In genomic region chr9:92724528-92725265, GRCh38 we compare ENCODE assay signal across 12 cellular contexts. TPM values are rescaled to one million over a fixed set of nuclear protein-coding genes. Genes with fewer than 3 reads are reported as not detected.
DNase-seq lines count a peak whose midpoint lies in the region; ATAC-seq and TF ChIP-seq lines count a peak whose summit lies in the region.
"Had no signal": no experiment of that assay in that cellular context is flagged by ENCODE, and none has a peak within 500 bp of the region (broad histone marks: within the 10 kb centered on the region; RNA-seq: fewer than 3 reads in every experiment).

No MANE protein-coding gene starts in this region.

- peak overlapping the region; percentile 9; the same call in 1 of the 2 replicates for H3K9ac ChIP-seq in Karpas-422 (ENCODE audit: low read length)

- TF ChIP-seq CTCF in activated CD8-positive, alpha-beta T cell treated with anti-CD3 and anti-CD28 coated beads for 36 hours (IDR thresholded peaks at IDR 0.05) = no peak
- no peak for TF ChIP-seq CTCF in mesothelial cell of epicardium (IDR thresholded peaks at IDR 0.05; ENCODE audit: unreplicated experiment)

- peaks cover 7% of the 10 kb centered on the region for H3K4me1 Mint-ChIP-seq in activated CD8-positive, alpha-beta T cell treated with anti-CD3 and anti-CD28 coated beads for 36 hours (ENCODE audit: low read depth)
- peaks cover 25% of the 10 kb centered on the region for H3K4me1 Mint-ChIP-seq in mesothelial cell of epicardium
- peaks cover 13% of the 10 kb centered on the region for H3K4me1 Mint-ChIP-seq in activated T-helper 1 cell treated with anti-CD3 and anti-CD28 coated beads, Interleukin-12 subunit alpha, Interleukin-12 subunit beta, Interleukin-2, Interleukin-4 antibody, amounts not matched to agents 30 ng/mL and 10 ng/mL and 1 ng/mL, durations not matched to agents 14 hours and 24 hours and 36 hours (ENCODE audit: low read depth)

- peaks cover 4% of the 10 kb centered on the region; the same call in 1 of the 2 replicates for H4K20me1 ChIP-seq in Karpas-422 (ENCODE audit: insufficient read depth, low read depth, low read length)

- H3K4me3 Mint-ChIP-seq in activated CD8-positive, alpha-beta T cell treated with anti-CD3 and anti-CD28 coated beads for 36 hours = no peak overlapping the region
- H3K4me3 Mint-ChIP-seq in mesothelial cell of epicardium = no peak overlapping the region
- H3K4me3 Mint-ChIP-seq in activated T-helper 1 cell treated with anti-CD3 and anti-CD28 coated beads, Interleukin-12 subunit alpha, Interleukin-12 subunit beta, Interleukin-2, Interleukin-4 antibody, amounts not matched to agents 30 ng/mL and 10 ng/mL and 1 ng/mL, durations not matched to agents 14 hours and 24 hours and 36 hours = no peak overlapping the region

- H3K9me2 ChIP-seq in Karpas-422 (replicated peaks; ENCODE audit: insufficient read depth, low read length) = no peaks in the 10 kb centered on the region

- H3K9me3 Mint-ChIP-seq in activated CD8-positive, alpha-beta T cell treated with anti-CD3 and anti-CD28 coated beads for 36 hours = no peaks in the 10 kb centered on the region
- no peaks in the 10 kb centered on the region for H3K9me3 Mint-ChIP-seq in mesothelial cell of epicardium
- no peaks in the 10 kb centered on the region for H3K9me3 Mint-ChIP-seq in activated T-helper 1 cell treated with anti-CD3 and anti-CD28 coated beads, Interleukin-12 subunit alpha, Interleukin-12 subunit beta, Interleukin-2, Interleukin-4 antibody, amounts not matched to agents 30 ng/mL and 10 ng/mL and 1 ng/mL, durations not matched to agents 14 hours and 24 hours and 36 hours

- H3K4me3 ChIP-seq in Karpas-422 (ENCODE audit: low read length) = no peak overlapping the region
- H3K4me3 ChIP-seq: gastroesophageal sphincter, PC-9, psoas muscle, upper lobe of left lung had no signal

- no peak for ATAC-seq in activated CD8-positive, alpha-beta T cell treated with anti-CD3 and anti-CD28 coated beads for 36 hours
- ATAC-seq: gastroesophageal sphincter, psoas muscle had no signal

- H3K4me1 ChIP-seq in Karpas-422 (ENCODE audit: low read length) = peaks cover 94% of the 10 kb centered on the region

- H3K27me3 ChIP-seq in Karpas-422 (ENCODE audit: low read length) = no peaks in the 10 kb centered on the region
- H3K27me3 ChIP-seq: gastroesophageal sphincter, upper lobe of left lung had no signal

- peaks cover 24% of the 10 kb centered on the region for H3K36me3 ChIP-seq in Karpas-422 (ENCODE audit: insufficient read depth, low read length)

- H3K27ac ChIP-seq in Karpas-422 (ENCODE audit: low read length) = peak overlapping the region; percentile 88
- H3K27ac ChIP-seq: gastroesophageal sphincter, PC-9, psoas muscle had no signal

- peak overlapping the region; percentile 2 for H3K27ac Mint-ChIP-seq in activated CD8-positive, alpha-beta T cell treated with anti-CD3 and anti-CD28 coated beads for 36 hours
- peak overlapping the region; percentile 84 for H3K27ac Mint-ChIP-seq in mesothelial cell of epicardium
- H3K27ac Mint-ChIP-seq in activated T-helper 1 cell treated with anti-CD3 and anti-CD28 coated beads, Interleukin-12 subunit alpha, Interleukin-12 subunit beta, Interleukin-2, Interleukin-4 antibody, amounts not matched to agents 30 ng/mL and 10 ng/mL and 1 ng/mL, durations not matched to agents 14 hours and 24 hours and 36 hours = no peak overlapping the region

- POLR2A ChIA-PET in activated CD8-positive, alpha-beta T cell treated with anti-CD3 and anti-CD28 coated beads for 36 hours (lab: Charles Lee) = no interaction called here

- H2AFZ ChIP-seq in Karpas-422 (ENCODE audit: low read length) = no peak overlapping the region
- H2AFZ ChIP-seq: PC-9 had no signal

- CTCF ChIA-PET in activated CD8-positive, alpha-beta T cell treated with anti-CD3 and anti-CD28 coated beads for 36 hours (lab: Charles Lee) = interaction anchor here (0.9 to 2.1 kb wide), 3 partner anchors 8 to 66 kb away, joined by 3 to 6 read pairs (median 3); no protein-coding TSS in a partner anchor

- DNase-seq in COLO668 (lab: John Stamatoyannopoulos, UW; ENCODE audit: unreplicated experiment) = peak; percentile 61
- no peak for DNase-seq in Karpas-422
- DNase-seq in activated CD8-positive, alpha-beta T cell treated with anti-CD3 and anti-CD28 coated beads for 36 hours = no peak
- DNase-seq in mesothelial cell of epicardium (ENCODE audit: low spot score in 2 of 2, unreplicated experiment in 2 of 2) = no peak
- DNase-seq in OCI-M2 (lab: John Stamatoyannopoulos, UW; ENCODE audit: unreplicated experiment) = no peak
- no peak for DNase-seq in activated T-cell treated with anti-CD3 and anti-CD28 coated beads, Interleukin-2, amount 50 U/mL, for 48 hours
- no peak for DNase-seq in activated T-helper 1 cell treated with anti-CD3 and anti-CD28 coated beads, Interleukin-12 subunit alpha, Interleukin-12 subunit beta, Interleukin-2, Interleukin-4 antibody, amounts not matched to agents 30 ng/mL and 10 ng/mL and 1 ng/mL, durations not matched to agents 14 hours and 24 hours and 36 hours (ENCODE audit: low spot score)
- DNase-seq in superior temporal gyrus (ENCODE audit: extremely low spot score) = no peak
- DNase-seq: PC-9, psoas muscle had no signal

- H3K27me3 Mint-ChIP-seq in activated CD8-positive, alpha-beta T cell treated with anti-CD3 and anti-CD28 coated beads for 36 hours = no peaks in the 10 kb centered on the region
- H3K27me3 Mint-ChIP-seq in mesothelial cell of epicardium (ENCODE audit: low read depth) = no peaks in the 10 kb centered on the region
- H3K27me3 Mint-ChIP-seq in activated T-helper 1 cell treated with anti-CD3 and anti-CD28 coated beads, Interleukin-12 subunit alpha, Interleukin-12 subunit beta, Interleukin-2, Interleukin-4 antibody, amounts not matched to agents 30 ng/mL and 10 ng/mL and 1 ng/mL, durations not matched to agents 14 hours and 24 hours and 36 hours (ENCODE audit: insufficient read depth) = no peaks in the 10 kb centered on the region

- intact Hi-C loops in activated CD8-positive, alpha-beta T cell treated with anti-CD3 and anti-CD28 coated beads for 36 hours (cut with micrococcal nuclease) = no loop called here
- intact Hi-C loops in activated T-helper 1 cell treated with anti-CD3 and anti-CD28 coated beads, Interleukin-12 subunit alpha, Interleukin-12 subunit beta, Interleukin-2, Interleukin-4 antibody, amounts not matched to agents 30 ng/mL and 10 ng/mL and 1 ng/mL, durations not matched to agents 14 hours and 24 hours and 36 hours (cut with micrococcal nuclease) = no loop called here

- H3K79me2 ChIP-seq in Karpas-422 (ENCODE audit: low read length) = peaks cover 77% of the 10 kb centered on the region

- no peaks in the 10 kb centered on the region for H3K9me3 ChIP-seq in Karpas-422 (ENCODE audit: low read length)
- H3K9me3 ChIP-seq: gastroesophageal sphincter, psoas muscle, upper lobe of left lung had no signal

- H3K36me3 Mint-ChIP-seq in activated CD8-positive, alpha-beta T cell treated with anti-CD3 and anti-CD28 coated beads for 36 hours (ENCODE audit: low read depth) = peaks cover 21% of the 10 kb centered on the region
- peaks cover 11% of the 10 kb centered on the region for H3K36me3 Mint-ChIP-seq in mesothelial cell of epicardium
- peaks cover 7% of the 10 kb centered on the region for H3K36me3 Mint-ChIP-seq in activated T-helper 1 cell treated with anti-CD3 and anti-CD28 coated beads, Interleukin-12 subunit alpha, Interleukin-12 subunit beta, Interleukin-2, Interleukin-4 antibody, amounts not matched to agents 30 ng/mL and 10 ng/mL and 1 ng/mL, durations not matched to agents 14 hours and 24 hours and 36 hours (ENCODE audit: low read depth)

- peak overlapping the region; percentile 39 for H3K4me2 ChIP-seq in Karpas-422 (ENCODE audit: low read depth, low read length, poor library complexity, severe bottlenecking)
- H3K4me2 ChIP-seq: PC-9 had no signal

RNA-seq across cellular contexts. Expression of gene BICD2, which starts 39.9 kb away (rescaled TPM):
- 25.6 and 35.4 TPM in 2 replicates for total RNA-seq in Karpas-422 (2014; rRNA removed; shearing (Covaris generic); ENCODE audit: low replicate concordance)
- total RNA-seq in activated CD8-positive, alpha-beta T cell treated with anti-CD3 and anti-CD28 coated beads for 36 hours = 10 to 100 TPM; 14.2 to 16.8 TPM
- total RNA-seq in mesothelial cell of epicardium = 29.4 to 30.4 TPM (median 30.2 TPM) in 3 replicates
- total RNA-seq in activated T-helper 1 cell treated with anti-CD3 and anti-CD28 coated beads, Interleukin-12 subunit alpha, Interleukin-12 subunit beta, Interleukin-2, Interleukin-4 antibody, amounts not matched to agents 30 ng/mL and 10 ng/mL and 1 ng/mL, durations not matched to agents 14 hours and 24 hours and 36 hours = 28.9 and 29.4 TPM in 2 replicates

RNA-seq across cellular contexts. Expression of gene IPPK, which starts 54.8 kb away (rescaled TPM):
- total RNA-seq in Karpas-422 (2014; rRNA removed; shearing (Covaris generic); ENCODE audit: low replicate concordance) = 10.5 and 18.3 TPM in 2 replicates
- total RNA-seq in activated CD8-positive, alpha-beta T cell treated with anti-CD3 and anti-CD28 coated beads for 36 hours = 10 to 100 TPM; 12.5 to 15.8 TPM
- 7.8 to 10.0 TPM (median 9.3 TPM) in 3 replicates for total RNA-seq in mesothelial cell of epicardium
- 14.8 and 14.9 TPM in 2 replicates for total RNA-seq in activated T-helper 1 cell treated with anti-CD3 and anti-CD28 coated beads, Interleukin-12 subunit alpha, Interleukin-12 subunit beta, Interleukin-2, Interleukin-4 antibody, amounts not matched to agents 30 ng/mL and 10 ng/mL and 1 ng/mL, durations not matched to agents 14 hours and 24 hours and 36 hours
